Comparison of ENCODE assay signal across 24 cellular contexts in genomic region chr3:88336894-88337293, GRCh38.
"Had no signal": no experiment of that assay in that cellular context is flagged by ENCODE, and none has a peak within 500 bp of the region (broad histone marks: within the 10 kb centered on the region; RNA-seq: fewer than 3 reads in every experiment).

No MANE protein-coding gene starts in this region.

- DNase-seq: stimulated activated CD4-positive, alpha-beta T cell treated with anti-CD3 and anti-CD28 coated beads, Interleukin-2, amount 100 ng/mL, for 48 hours; stimulated activated CD4-positive, alpha-beta T cell treated with anti-CD3 and anti-CD28 coated beads, Interleukin-4, amount 100 ng/mL, for 1 hour; stimulated activated CD4-positive, alpha-beta T cell treated with anti-CD3 and anti-CD28 coated beads, Interleukin-4, amount 100 ng/mL, for 24 hours; stimulated activated CD4-positive, alpha-beta T cell treated with anti-CD3 and anti-CD28 coated beads, Interleukin-4, amount 100 ng/mL, for 4 hours; stimulated activated CD8-positive, alpha-beta memory T cell treated with anti-CD3 and anti-CD28 coated beads, Interleukin-4, amount 100 ng/mL, for 48 hours; stimulated activated naive B cell treated with anti-CD40 and anti-IgM and Interleukin-4, amounts not matched to agents 10 μg/mL and 1 μg/mL and 100 μg/mL, for 72 hours; stimulated activated naive CD4-positive, alpha-beta T cell; stimulated activated naive CD4-positive, alpha-beta T cell treated with Interleukin-2 at 50 U/mL for 16 hours; stimulated activated naive CD8-positive, alpha-beta T cell treated with anti-CD3 and anti-CD28 coated beads, Interleukin-15, amount 100 ng/mL, for 72 hours; stimulated activated naive CD8-positive, alpha-beta T cell treated with anti-CD3 and anti-CD28 coated beads, Interleukin-15, Interleukin-2, amounts not matched to agents 100 U/mL and 50 U/mL, for 24 hours; stomach; substantia nigra; testis; thyroid gland; tibial artery; transverse colon; trophoblast cell; upper lobe of left lung; upper lobe of right lung; uterus had no signal

- H3K36me3 ChIP-seq: stomach, suprapubic skin, thoracic aorta, thyroid gland, tibial artery, tibial nerve, transverse colon, upper lobe of left lung, upper lobe of right lung, uterus, vagina had no signal

- H3K9me3 ChIP-seq: testis, thoracic aorta, thyroid gland, upper lobe of right lung, uterus, vagina had no signal

- H3K27me3 ChIP-seq: stomach, suprapubic skin, testis, thyroid gland, tibial artery, tibial nerve, transverse colon, upper lobe of left lung, upper lobe of right lung, uterus, vagina had no signal

- H3K27ac ChIP-seq: stomach, suprapubic skin, testis, thoracic aorta, thyroid gland, tibial artery, tibial nerve, transverse colon, upper lobe of left lung, upper lobe of right lung, uterus, vagina had no signal

- H3K4me1 ChIP-seq: stomach, suprapubic skin, testis, thyroid gland, tibial artery, tibial nerve, transverse colon, upper lobe of left lung, upper lobe of right lung, uterus, vagina had no signal

- H3K4me3 ChIP-seq: stomach, suprapubic skin, testis, thoracic aorta, thyroid gland, tibial artery, tibial nerve, transverse colon, upper lobe of left lung, upper lobe of right lung, uterus, vagina had no signal
